ENCODE assay signal across 1 cellular context in the genomic region with DNA sequence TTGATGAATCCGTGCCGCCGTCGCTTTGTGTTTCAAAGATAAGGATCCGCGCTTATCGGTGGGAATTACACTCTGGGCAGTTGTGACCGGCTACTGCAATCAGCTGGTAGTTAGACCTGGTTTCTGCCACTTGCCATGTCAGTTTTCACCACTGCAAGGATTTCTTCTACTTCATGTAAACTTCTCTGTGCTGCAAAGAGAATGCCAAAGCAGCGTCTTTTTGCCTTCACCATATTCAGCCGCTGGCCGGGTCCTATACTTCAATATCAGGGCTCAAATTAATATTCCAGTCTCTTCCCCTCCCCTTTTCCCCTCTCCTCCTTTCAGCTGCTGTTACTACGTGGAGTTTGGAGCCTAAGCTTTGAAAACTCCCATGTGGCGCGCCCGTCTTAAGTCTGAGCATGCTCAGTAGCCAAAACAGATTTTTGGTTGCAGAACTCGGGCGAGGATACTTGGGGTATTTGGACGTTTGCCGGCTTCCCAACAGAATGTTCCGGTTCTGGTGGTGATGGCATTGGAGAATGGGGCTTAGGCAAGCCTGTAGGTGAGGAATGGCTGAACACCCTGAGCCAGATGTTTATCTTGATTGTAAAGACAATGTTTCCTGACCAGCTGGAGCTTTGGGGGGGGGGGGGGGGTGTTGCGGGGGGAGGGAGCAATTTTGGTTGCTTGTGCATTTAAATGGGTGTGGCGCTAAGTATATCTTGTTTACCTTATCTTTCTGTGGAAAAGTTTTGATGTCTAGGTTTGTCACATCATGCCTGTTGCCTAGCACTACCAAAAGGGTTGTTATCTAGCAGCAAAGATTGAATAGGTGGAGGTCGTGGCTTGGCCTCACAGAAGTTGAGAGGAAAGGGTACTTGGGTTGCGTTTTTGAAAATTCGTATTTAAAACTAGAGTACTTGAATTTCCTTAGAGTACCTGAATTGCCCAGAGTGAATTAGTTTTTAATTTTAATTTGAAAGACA.
A peak's percentile ranks its signal among the peaks of the same experiment; 100 is the strongest.
TF ChIP-seq lines count a peak whose summit lies in the region.

No MANE protein-coding gene starts in this region.

TF ChIP-seq in HepG2, 621 proteins besides CTCF, POLR2A, EP300 and RAD21:
- no peak for TF ChIP-seq SMC3 (IDR thresholded peaks at IDR 0.05; ENCODE audit: low read length)
- TF ChIP-seq ZNF607 (CRISPR knock-in tag; IDR thresholded peaks at IDR 0.05; ENCODE audit: borderline replicate concordance), result no peak
- no peak for TF ChIP-seq ZNF747 (CRISPR knock-in tag; IDR thresholded peaks at IDR 0.05; ENCODE audit: borderline replicate concordance)
- TF ChIP-seq ZNF253 (CRISPR knock-in tag; IDR thresholded peaks at IDR 0.05; ENCODE audit: borderline replicate concordance), result 0 out of 2 replicates have a peak, but pooled peaks have one; percentile 20
- TF ChIP-seq, protein P1, sequence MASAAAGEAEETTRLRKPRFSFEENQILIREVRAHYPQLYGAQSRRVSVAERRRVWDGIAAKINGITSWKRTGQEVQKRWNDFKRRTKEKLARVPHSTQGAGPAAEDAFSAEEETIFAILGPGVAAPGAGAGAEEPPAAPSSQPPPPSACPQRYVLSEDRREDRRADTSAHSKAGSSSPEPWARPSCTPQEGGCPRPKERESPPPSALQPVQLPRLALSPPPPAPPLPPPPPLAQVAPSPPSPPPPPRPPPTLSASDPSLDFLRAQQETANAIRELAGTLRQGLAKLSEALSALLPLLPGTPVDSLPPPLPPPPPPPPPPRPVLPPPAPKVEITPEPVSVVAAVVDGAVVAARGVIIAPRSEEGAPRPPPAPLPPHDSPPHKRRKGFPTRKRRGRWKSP (CRISPR knock-in tag; IDR thresholded peaks at IDR 0.05), result no peak
- TF ChIP-seq, protein P2, sequence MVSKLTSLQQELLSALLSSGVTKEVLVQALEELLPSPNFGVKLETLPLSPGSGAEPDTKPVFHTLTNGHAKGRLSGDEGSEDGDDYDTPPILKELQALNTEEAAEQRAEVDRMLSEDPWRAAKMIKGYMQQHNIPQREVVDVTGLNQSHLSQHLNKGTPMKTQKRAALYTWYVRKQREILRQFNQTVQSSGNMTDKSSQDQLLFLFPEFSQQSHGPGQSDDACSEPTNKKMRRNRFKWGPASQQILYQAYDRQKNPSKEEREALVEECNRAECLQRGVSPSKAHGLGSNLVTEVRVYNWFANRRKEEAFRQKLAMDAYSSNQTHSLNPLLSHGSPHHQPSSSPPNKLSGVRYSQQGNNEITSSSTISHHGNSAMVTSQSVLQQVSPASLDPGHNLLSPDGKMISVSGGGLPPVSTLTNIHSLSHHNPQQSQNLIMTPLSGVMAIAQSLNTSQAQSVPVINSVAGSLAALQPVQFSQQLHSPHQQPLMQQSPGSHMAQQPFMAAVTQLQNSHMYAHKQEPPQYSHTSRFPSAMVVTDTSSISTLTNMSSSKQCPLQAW (CRISPR knock-in tag; IDR thresholded peaks at IDR 0.05), result 0 out of 2 replicates have a peak, but pooled peaks have one; percentile 29
- TF ChIP-seq, protein P3, sequence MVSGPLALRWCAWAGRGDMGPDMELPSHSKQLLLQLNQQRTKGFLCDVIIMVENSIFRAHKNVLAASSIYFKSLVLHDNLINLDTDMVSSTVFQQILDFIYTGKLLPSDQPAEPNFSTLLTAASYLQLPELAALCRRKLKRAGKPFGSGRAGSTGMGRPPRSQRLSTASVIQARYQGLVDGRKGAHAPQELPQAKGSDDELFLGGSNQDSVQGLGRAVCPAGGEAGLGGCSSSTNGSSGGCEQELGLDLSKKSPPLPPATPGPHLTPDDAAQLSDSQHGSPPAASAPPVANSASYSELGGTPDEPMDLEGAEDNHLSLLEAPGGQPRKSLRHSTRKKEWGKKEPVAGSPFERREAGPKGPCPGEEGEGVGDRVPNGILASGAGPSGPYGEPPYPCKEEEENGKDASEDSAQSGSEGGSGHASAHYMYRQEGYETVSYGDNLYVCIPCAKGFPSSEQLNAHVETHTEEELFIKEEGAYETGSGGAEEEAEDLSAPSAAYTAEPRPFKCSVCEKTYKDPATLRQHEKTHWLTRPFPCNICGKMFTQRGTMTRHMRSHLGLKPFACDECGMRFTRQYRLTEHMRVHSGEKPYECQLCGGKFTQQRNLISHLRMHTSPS (CRISPR knock-in tag; IDR thresholded peaks at IDR 0.05; ENCODE audit: low read depth), result no peak
- TF ChIP-seq, protein P4, sequence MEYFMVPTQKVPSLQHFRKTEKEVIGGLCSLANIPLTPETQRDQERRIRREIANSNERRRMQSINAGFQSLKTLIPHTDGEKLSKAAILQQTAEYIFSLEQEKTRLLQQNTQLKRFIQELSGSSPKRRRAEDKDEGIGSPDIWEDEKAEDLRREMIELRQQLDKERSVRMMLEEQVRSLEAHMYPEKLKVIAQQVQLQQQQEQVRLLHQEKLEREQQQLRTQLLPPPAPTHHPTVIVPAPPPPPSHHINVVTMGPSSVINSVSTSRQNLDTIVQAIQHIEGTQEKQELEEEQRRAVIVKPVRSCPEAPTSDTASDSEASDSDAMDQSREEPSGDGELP (IDR thresholded peaks at IDR 0.05; ENCODE audit: borderline replicate concordance, low read depth), result peak; percentile 81; the same call in 1 of the 2 replicates
- TF ChIP-seq NBN (conservative IDR thresholded peaks at IDR 0.05), result no peak
- TF ChIP-seq, protein P5, sequence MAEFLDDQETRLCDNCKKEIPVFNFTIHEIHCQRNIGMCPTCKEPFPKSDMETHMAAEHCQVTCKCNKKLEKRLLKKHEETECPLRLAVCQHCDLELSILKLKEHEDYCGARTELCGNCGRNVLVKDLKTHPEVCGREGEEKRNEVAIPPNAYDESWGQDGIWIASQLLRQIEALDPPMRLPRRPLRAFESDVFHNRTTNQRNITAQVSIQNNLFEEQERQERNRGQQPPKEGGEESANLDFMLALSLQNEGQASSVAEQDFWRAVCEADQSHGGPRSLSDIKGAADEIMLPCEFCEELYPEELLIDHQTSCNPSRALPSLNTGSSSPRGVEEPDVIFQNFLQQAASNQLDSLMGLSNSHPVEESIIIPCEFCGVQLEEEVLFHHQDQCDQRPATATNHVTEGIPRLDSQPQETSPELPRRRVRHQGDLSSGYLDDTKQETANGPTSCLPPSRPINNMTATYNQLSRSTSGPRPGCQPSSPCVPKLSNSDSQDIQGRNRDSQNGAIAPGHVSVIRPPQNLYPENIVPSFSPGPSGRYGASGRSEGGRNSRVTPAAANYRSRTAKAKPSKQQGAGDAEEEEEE (CRISPR knock-in tag; IDR thresholded peaks at IDR 0.05; ENCODE audit: borderline replicate concordance), result no peak
- TF ChIP-seq, protein P6, sequence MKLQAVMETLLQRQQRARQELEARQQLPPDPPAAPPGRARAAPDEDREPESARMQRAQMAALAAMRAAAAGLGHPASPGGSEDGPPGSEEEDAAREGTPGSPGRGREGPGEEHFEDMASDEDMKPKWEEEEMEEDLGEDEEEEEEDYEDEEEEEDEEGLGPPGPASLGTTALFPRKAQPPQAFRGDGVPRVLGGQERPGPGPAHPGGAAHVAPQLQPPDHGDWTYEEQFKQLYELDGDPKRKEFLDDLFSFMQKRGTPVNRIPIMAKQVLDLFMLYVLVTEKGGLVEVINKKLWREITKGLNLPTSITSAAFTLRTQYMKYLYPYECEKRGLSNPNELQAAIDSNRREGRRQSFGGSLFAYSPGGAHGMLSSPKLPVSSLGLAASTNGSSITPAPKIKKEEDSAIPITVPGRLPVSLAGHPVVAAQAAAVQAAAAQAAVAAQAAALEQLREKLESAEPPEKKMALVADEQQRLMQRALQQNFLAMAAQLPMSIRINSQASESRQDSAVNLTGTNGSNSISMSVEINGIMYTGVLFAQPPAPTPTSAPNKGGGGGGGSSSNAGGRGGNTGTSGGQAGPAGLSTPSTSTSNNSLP (IDR thresholded peaks at IDR 0.05; ENCODE audit: low read depth, low read length), result no peak
- no peak for TF ChIP-seq NFKBIZ (CRISPR knock-in tag; IDR thresholded peaks at IDR 0.05)
- TF ChIP-seq RBM39 (IDR thresholded peaks at IDR 0.05; ENCODE audit: low read depth, low read length, poor library complexity, severe bottlenecking), result no peak
- no peak for TF ChIP-seq CREM (IDR thresholded peaks at IDR 0.05)
- no peak for TF ChIP-seq CREM (CRISPR knock-in tag; IDR thresholded peaks at IDR 0.05)
- TF ChIP-seq, protein P7, sequence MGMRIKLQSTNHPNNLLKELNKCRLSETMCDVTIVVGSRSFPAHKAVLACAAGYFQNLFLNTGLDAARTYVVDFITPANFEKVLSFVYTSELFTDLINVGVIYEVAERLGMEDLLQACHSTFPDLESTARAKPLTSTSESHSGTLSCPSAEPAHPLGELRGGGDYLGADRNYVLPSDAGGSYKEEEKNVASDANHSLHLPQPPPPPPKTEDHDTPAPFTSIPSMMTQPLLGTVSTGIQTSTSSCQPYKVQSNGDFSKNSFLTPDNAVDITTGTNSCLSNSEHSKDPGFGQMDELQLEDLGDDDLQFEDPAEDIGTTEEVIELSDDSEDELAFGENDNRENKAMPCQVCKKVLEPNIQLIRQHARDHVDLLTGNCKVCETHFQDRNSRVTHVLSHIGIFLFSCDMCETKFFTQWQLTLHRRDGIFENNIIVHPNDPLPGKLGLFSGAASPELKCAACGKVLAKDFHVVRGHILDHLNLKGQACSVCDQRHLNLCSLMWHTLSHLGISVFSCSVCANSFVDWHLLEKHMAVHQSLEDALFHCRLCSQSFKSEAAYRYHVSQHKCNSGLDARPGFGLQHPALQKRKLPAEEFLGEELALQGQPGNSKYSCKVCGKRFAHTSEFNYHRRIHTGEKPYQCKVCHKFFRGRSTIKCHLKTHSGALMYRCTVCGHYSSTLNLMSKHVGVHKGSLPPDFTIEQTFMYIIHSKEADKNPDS (CRISPR knock-in tag; IDR thresholded peaks at IDR 0.05), result no peak
- no peak for TF ChIP-seq ERF (CRISPR knock-in tag; IDR thresholded peaks at IDR 0.05)
